ENCODE assay signal across 8 cellular contexts in genomic region chr10:32961892-32962369, GRCh38. TPM values are rescaled to one million over a fixed set of nuclear protein-coding genes. Genes with fewer than 3 reads are reported as not detected.
DNase-seq lines count a peak whose midpoint lies in the region; ATAC-seq and TF ChIP-seq lines count a peak whose summit lies in the region.

No MANE protein-coding gene starts in this region.

- peak overlapping the region; percentile 27 for H3K4me3 ChIP-seq in HUES6 (ENCODE audit: low read depth, low read length)
- H3K4me3 ChIP-seq in astrocyte of the spinal cord (ENCODE audit: low read depth, low read length), result no peak overlapping the region
- peak overlapping the region; percentile 12 to 18 for H3K4me3 ChIP-seq in tibial artery

- H3K9me3 ChIP-seq in HUES6 (ENCODE audit: control insufficient read depth, insufficient read depth, low read depth, low read length) (no peaks in the 10 kb centered on the region; the same call in 1 of the 2 replicates), tibial artery (no peaks in the 10 kb centered on the region)

- in situ Hi-C loops in astrocyte of the spinal cord (cut with HindIII; ENCODE audit: low sequenced_read_pairs), result no loop called here

- H3K36me3 ChIP-seq in HUES6 (ENCODE audit: control insufficient read depth, insufficient read depth, low read length) (no peaks in the 10 kb centered on the region), tibial artery (no peaks in the 10 kb centered on the region)

- no peak for ATAC-seq in HG03521 (IDR thresholded peaks at IDR 0.05; ENCODE audit: unreplicated experiment)

- DNase-seq in astrocyte of the spinal cord (ENCODE audit: low read depth, low spot score) (peak; percentile 90), islet precursor cell (peak; percentile 76), tibial artery (no peak), mucosa of gallbladder (ENCODE audit: low spot score) (no peak), NCI-H1092 treated with DMSO at 0.1 percent for 48 hours (lab: John Stamatoyannopoulos, UW) (no peak), NCI-H2171 treated with DMSO at 0.1 percent for 48 hours (lab: John Stamatoyannopoulos, UW) (no peak)

- H3K27me3 ChIP-seq in HUES6 (ENCODE audit: control insufficient read depth, insufficient read depth, low read length) (no peaks in the 10 kb centered on the region), tibial artery (no peaks in the 10 kb centered on the region)

- peak overlapping the region; percentile 29 for H3K27ac ChIP-seq in HUES6 (ENCODE audit: low read depth, low read length)
- peak overlapping the region; percentile 70 to 98 for H3K27ac ChIP-seq in tibial artery

- H3K9ac ChIP-seq in HUES6 (ENCODE audit: low read length), result peak overlapping the region; percentile 54

- no peak for TF ChIP-seq CTCF in astrocyte of the spinal cord (IDR thresholded peaks at IDR 0.05; ENCODE audit: low read depth, low read length)
- peak in 1 of 2 experiments; percentile 23 for TF ChIP-seq CTCF in tibial artery (IDR thresholded peaks at IDR 0.05)

- intact Hi-C loops in tibial artery (cut with DNase I; ENCODE audit: low total_unique reads), result loop anchor here (1.0 kb wide), 1 partner anchor 18 kb away; no protein-coding TSS in a partner anchor

- peaks cover 41% of the 10 kb centered on the region for H3K4me1 ChIP-seq in HUES6 (ENCODE audit: control insufficient read depth, insufficient read depth, low read length)
- H3K4me1 ChIP-seq in tibial artery, result peaks cover 0 to 50% (median 31%) of the 10 kb centered on the region in 4 donors

RNA-seq across cellular contexts. Expression of gene ITGB1, which starts 3.9 kb away (rescaled TPM):
- total RNA-seq in mucosa of gallbladder, result 596 TPM

Comparison
In these comparisons a context has a peak if more than half of its experiments do, and no peak if none do; other contexts are left out.
1. DNase-seq: peak in astrocyte of the spinal cord (single experiment) and islet precursor cell (single experiment); none in tibial artery (0 of 2), mucosa of gallbladder (single experiment), NCI-H1092 treated with DMSO at 0.1 percent for 48 hours (single experiment) and NCI-H2171 treated with DMSO at 0.1 percent for 48 hours (single experiment).